ENCODE assay signal across 1 cellular context in the genomic region with DNA sequence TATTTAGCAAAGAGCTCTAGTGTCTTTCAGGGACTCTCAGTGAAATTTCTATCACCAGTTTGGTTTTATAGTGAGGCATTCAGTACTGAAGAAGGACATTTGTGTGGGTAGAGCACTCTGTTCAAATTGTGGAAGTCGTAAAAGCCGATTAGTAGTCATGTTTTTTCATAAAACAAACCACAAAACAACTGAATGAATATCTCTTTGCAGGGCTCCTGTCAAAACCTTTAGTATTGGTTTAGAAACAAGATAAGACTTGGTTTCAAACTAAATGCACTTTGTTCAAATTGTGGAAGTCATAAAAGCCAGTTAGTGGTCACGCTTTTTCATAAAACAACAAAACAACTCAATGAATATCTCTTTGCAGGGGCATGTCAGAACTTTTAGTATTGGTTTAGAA.
TF ChIP-seq lines count a peak whose summit lies in the region.

No MANE protein-coding gene starts in this region.

TF ChIP-seq in HEK293, 187 proteins besides CTCF, POLR2A, EP300 and RAD21 (continued from another document and continues in another):
- TF ChIP-seq, protein P1, sequence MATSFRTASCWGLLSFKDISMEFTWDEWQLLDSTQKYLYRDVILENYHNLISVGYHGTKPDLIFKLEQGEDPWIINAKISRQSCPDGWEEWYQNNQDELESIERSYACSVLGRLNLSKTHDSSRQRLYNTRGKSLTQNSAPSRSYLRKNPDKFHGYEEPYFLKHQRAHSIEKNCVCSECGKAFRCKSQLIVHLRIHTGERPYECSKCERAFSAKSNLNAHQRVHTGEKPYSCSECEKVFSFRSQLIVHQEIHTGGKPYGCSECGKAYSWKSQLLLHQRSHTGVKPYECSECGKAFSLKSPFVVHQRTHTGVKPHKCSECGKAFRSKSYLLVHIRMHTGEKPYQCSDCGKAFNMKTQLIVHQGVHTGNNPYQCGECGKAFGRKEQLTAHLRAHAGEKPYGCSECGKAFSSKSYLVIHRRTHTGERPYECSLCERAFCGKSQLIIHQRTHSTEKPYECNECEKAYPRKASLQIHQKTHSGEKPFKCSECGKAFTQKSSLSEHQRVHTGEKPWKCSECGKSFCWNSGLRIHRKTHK (tag by site-specific recombination; IDR thresholded peaks at IDR 0.05): no peak
- no peak for TF ChIP-seq ZNF404 (tag by site-specific recombination; IDR thresholded peaks at IDR 0.05)
- 0 out of 2 replicates have a peak, but pooled peaks have one; percentile 36 for TF ChIP-seq MZF1 (tag by site-specific recombination; IDR thresholded peaks at IDR 0.05; ENCODE audit: borderline replicate concordance)
- TF ChIP-seq, protein P2, sequence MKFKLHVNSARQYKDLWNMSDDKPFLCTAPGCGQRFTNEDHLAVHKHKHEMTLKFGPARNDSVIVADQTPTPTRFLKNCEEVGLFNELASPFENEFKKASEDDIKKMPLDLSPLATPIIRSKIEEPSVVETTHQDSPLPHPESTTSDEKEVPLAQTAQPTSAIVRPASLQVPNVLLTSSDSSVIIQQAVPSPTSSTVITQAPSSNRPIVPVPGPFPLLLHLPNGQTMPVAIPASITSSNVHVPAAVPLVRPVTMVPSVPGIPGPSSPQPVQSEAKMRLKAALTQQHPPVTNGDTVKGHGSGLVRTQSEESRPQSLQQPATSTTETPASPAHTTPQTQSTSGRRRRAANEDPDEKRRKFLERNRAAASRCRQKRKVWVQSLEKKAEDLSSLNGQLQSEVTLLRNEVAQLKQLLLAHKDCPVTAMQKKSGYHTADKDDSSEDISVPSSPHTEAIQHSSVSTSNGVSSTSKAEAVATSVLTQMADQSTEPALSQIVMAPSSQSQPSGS (tag by site-specific recombination; IDR thresholded peaks at IDR 0.05; ENCODE audit: low read depth): peak; percentile 44; the same call in 1 of the 2 replicates
- no peak for TF ChIP-seq ZNF423 (tag by site-specific recombination; IDR thresholded peaks at IDR 0.05)
- TF ChIP-seq ZNF555 (tag by site-specific recombination; conservative IDR thresholded peaks at IDR 0.05): no peak
- TF ChIP-seq OSR2 (tag by site-specific recombination; IDR thresholded peaks at IDR 0.05): peak; percentile 98
- TF ChIP-seq, protein P3, sequence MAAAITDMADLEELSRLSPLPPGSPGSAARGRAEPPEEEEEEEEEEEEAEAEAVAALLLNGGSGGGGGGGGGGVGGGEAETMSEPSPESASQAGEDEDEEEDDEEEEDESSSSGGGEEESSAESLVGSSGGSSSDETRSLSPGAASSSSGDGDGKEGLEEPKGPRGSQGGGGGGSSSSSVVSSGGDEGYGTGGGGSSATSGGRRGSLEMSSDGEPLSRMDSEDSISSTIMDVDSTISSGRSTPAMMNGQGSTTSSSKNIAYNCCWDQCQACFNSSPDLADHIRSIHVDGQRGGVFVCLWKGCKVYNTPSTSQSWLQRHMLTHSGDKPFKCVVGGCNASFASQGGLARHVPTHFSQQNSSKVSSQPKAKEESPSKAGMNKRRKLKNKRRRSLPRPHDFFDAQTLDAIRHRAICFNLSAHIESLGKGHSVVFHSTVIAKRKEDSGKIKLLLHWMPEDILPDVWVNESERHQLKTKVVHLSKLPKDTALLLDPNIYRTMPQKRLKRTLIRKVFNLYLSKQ (tag by site-specific recombination; IDR thresholded peaks at IDR 0.05; ENCODE audit: borderline replicate concordance): 0 out of 2 replicates have a peak, but pooled peaks have one; percentile 7
- peak; percentile 99 for TF ChIP-seq FEZF1 (tag by site-specific recombination; IDR thresholded peaks at IDR 0.05)
- TF ChIP-seq ZSCAN23 (tag by site-specific recombination; IDR thresholded peaks at IDR 0.05): 0 out of 2 replicates have a peak, but pooled peaks have one; percentile 32
- TF ChIP-seq MEIS1 (CRISPR knock-in tag; IDR thresholded peaks at IDR 0.05; ENCODE audit: borderline replicate concordance): no peak
- TF ChIP-seq, protein P4, sequence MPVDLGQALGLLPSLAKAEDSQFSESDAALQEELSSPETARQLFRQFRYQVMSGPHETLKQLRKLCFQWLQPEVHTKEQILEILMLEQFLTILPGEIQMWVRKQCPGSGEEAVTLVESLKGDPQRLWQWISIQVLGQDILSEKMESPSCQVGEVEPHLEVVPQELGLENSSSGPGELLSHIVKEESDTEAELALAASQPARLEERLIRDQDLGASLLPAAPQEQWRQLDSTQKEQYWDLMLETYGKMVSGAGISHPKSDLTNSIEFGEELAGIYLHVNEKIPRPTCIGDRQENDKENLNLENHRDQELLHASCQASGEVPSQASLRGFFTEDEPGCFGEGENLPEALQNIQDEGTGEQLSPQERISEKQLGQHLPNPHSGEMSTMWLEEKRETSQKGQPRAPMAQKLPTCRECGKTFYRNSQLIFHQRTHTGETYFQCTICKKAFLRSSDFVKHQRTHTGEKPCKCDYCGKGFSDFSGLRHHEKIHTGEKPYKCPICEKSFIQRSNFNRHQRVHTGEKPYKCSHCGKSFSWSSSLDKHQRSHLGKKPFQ (tag by site-specific recombination; IDR thresholded peaks at IDR 0.05): peak; percentile 57
- TF ChIP-seq, protein P5, sequence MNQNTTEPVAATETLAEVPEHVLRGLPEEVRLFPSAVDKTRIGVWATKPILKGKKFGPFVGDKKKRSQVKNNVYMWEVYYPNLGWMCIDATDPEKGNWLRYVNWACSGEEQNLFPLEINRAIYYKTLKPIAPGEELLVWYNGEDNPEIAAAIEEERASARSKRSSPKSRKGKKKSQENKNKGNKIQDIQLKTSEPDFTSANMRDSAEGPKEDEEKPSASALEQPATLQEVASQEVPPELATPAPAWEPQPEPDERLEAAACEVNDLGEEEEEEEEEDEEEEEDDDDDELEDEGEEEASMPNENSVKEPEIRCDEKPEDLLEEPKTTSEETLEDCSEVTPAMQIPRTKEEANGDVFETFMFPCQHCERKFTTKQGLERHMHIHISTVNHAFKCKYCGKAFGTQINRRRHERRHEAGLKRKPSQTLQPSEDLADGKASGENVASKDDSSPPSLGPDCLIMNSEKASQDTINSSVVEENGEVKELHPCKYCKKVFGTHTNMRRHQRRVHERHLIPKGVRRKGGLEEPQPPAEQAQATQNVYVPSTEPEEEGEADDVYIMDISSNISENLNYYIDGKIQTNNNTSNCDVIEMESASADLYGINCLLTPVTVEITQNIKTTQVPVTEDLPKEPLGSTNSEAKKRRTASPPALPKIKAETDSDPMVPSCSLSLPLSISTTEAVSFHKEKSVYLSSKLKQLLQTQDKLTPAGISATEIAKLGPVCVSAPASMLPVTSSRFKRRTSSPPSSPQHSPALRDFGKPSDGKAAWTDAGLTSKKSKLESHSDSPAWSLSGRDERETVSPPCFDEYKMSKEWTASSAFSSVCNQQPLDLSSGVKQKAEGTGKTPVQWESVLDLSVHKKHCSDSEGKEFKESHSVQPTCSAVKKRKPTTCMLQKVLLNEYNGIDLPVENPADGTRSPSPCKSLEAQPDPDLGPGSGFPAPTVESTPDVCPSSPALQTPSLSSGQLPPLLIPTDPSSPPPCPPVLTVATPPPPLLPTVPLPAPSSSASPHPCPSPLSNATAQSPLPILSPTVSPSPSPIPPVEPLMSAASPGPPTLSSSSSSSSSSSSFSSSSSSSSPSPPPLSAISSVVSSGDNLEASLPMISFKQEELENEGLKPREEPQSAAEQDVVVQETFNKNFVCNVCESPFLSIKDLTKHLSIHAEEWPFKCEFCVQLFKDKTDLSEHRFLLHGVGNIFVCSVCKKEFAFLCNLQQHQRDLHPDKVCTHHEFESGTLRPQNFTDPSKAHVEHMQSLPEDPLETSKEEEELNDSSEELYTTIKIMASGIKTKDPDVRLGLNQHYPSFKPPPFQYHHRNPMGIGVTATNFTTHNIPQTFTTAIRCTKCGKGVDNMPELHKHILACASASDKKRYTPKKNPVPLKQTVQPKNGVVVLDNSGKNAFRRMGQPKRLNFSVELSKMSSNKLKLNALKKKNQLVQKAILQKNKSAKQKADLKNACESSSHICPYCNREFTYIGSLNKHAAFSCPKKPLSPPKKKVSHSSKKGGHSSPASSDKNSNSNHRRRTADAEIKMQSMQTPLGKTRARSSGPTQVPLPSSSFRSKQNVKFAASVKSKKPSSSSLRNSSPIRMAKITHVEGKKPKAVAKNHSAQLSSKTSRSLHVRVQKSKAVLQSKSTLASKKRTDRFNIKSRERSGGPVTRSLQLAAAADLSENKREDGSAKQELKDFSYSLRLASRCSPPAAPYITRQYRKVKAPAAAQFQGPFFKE (tag by site-specific recombination; IDR thresholded peaks at IDR 0.05; ENCODE audit: borderline replicate concordance): no peak
- TF ChIP-seq, protein P6, sequence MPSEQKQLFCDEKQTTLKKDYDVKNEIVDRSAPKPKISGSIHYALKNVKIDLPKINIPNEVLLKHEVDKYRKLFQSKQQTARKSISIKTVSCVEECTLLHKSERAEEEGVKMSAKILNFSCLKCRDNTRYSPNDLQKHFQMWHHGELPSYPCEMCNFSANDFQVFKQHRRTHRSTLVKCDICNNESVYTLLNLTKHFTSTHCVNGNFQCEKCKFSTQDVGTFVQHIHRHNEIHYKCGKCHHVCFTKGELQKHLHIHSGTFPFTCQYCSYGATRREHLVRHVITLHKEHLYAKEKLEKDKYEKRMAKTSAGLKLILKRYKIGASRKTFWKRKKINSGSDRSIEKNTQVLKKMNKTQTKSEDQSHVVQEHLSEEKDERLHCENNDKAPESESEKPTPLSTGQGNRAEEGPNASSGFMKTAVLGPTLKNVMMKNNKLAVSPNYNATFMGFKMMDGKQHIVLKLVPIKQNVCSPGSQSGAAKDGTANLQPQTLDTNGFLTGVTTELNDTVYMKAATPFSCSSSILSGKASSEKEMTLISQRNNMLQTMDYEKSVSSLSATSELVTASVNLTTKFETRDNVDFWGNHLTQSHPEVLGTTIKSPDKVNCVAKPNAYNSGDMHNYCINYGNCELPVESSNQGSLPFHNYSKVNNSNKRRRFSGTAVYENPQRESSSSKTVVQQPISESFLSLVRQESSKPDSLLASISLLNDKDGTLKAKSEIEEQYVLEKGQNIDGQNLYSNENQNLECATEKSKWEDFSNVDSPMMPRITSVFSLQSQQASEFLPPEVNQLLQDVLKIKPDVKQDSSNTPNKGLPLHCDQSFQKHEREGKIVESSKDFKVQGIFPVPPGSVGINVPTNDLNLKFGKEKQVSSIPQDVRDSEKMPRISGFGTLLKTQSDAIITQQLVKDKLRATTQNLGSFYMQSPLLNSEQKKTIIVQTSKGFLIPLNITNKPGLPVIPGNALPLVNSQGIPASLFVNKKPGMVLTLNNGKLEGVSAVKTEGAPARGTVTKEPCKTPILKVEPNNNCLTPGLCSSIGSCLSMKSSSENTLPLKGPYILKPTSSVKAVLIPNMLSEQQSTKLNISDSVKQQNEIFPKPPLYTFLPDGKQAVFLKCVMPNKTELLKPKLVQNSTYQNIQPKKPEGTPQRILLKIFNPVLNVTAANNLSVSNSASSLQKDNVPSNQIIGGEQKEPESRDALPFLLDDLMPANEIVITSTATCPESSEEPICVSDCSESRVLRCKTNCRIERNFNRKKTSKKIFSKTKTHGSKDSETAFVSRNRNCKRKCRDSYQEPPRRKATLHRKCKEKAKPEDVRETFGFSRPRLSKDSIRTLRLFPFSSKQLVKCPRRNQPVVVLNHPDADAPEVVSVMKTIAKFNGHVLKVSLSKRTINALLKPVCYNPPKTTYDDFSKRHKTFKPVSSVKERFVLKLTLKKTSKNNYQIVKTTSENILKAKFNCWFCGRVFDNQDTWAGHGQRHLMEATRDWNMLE (tag by site-specific recombination; conservative IDR thresholded peaks at IDR 0.05; ENCODE audit: low read depth): 0 out of 2 replicates have a peak, but pooled peaks have one; percentile 26
- no peak for TF ChIP-seq KLF9 (tag by site-specific recombination; IDR thresholded peaks at IDR 0.05; ENCODE audit: low read depth)
- TF ChIP-seq ZNF223 (tag by site-specific recombination; IDR thresholded peaks at IDR 0.05): no peak
- TF ChIP-seq ZNF560 (tag by site-specific recombination; IDR thresholded peaks at IDR 0.05; ENCODE audit: borderline replicate concordance): no peak
- no peak for TF ChIP-seq RBAK (tag by site-specific recombination; IDR thresholded peaks at IDR 0.05)
- TF ChIP-seq, protein P7, sequence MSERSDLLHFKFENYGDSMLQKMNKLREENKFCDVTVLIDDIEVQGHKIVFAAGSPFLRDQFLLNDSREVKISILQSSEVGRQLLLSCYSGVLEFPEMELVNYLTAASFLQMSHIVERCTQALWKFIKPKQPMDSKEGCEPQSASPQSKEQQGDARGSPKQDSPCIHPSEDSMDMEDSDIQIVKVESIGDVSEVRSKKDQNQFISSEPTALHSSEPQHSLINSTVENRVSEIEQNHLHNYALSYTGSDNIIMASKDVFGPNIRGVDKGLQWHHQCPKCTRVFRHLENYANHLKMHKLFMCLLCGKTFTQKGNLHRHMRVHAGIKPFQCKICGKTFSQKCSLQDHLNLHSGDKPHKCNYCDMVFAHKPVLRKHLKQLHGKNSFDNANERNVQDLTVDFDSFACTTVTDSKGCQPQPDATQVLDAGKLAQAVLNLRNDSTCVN (tag by site-specific recombination; optimal IDR thresholded peaks at IDR 0.05): no peak
- no peak for TF ChIP-seq ZNF658 (tag by site-specific recombination; IDR thresholded peaks at IDR 0.05)
- 0 out of 2 replicates have a peak, but pooled peaks have one; percentile 26 for TF ChIP-seq ZNF221 (tag by site-specific recombination; IDR thresholded peaks at IDR 0.05; ENCODE audit: borderline replicate concordance)
- no peak for TF ChIP-seq ZFP41 (tag by site-specific recombination; IDR thresholded peaks at IDR 0.05; ENCODE audit: borderline replicate concordance)
- TF ChIP-seq ZNF530 (tag by site-specific recombination; IDR thresholded peaks at IDR 0.05; ENCODE audit: low read depth): no peak
- TF ChIP-seq IKZF3 (tag by site-specific recombination; IDR thresholded peaks at IDR 0.05): peak; percentile 64
- TF ChIP-seq SCRT1 (tag by site-specific recombination; IDR thresholded peaks at IDR 0.05; ENCODE audit: borderline replicate concordance): no peak
- TF ChIP-seq ZNF350 (tag by site-specific recombination; IDR thresholded peaks at IDR 0.05): no peak
- TF ChIP-seq, protein P8, sequence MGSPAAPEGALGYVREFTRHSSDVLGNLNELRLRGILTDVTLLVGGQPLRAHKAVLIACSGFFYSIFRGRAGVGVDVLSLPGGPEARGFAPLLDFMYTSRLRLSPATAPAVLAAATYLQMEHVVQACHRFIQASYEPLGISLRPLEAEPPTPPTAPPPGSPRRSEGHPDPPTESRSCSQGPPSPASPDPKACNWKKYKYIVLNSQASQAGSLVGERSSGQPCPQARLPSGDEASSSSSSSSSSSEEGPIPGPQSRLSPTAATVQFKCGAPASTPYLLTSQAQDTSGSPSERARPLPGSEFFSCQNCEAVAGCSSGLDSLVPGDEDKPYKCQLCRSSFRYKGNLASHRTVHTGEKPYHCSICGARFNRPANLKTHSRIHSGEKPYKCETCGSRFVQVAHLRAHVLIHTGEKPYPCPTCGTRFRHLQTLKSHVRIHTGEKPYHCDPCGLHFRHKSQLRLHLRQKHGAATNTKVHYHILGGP (tag by site-specific recombination; IDR thresholded peaks at IDR 0.05): peak; percentile 67; the same call in 1 of the 2 replicates
- TF ChIP-seq ZNF391 (tag by site-specific recombination; IDR thresholded peaks at IDR 0.05; ENCODE audit: borderline replicate concordance, low read depth): no peak
- peak; percentile 82 for TF ChIP-seq ZNF561 (tag by site-specific recombination; IDR thresholded peaks at IDR 0.05; ENCODE audit: borderline replicate concordance)
- no peak for TF ChIP-seq ZNF211 (tag by site-specific recombination; IDR thresholded peaks at IDR 0.05; ENCODE audit: low read depth)
- TF ChIP-seq SCRT2 (tag by site-specific recombination; IDR thresholded peaks at IDR 0.05): no peak
- 0 out of 2 replicates have a peak, but pooled peaks have one; percentile 25 for TF ChIP-seq ZNF768 (tag by site-specific recombination; IDR thresholded peaks at IDR 0.05)
- TF ChIP-seq ZNF585B (tag by site-specific recombination; IDR thresholded peaks at IDR 0.05): no peak
- no peak for TF ChIP-seq ZNF473 (tag by site-specific recombination; IDR thresholded peaks at IDR 0.05)
- no peak for TF ChIP-seq ZNF121 (tag by site-specific recombination; IDR thresholded peaks at IDR 0.05)
- peak; percentile 45 for TF ChIP-seq ZNF510 (tag by site-specific recombination; IDR thresholded peaks at IDR 0.05; ENCODE audit: insufficient replicate concordance)
- 0 out of 2 replicates have a peak, but pooled peaks have one; percentile 51 for TF ChIP-seq ZNF19 (tag by site-specific recombination; IDR thresholded peaks at IDR 0.05; ENCODE audit: low read depth)
- TF ChIP-seq YY2 (tag by site-specific recombination; IDR thresholded peaks at IDR 0.05): no peak
